In the genomic region with DNA sequence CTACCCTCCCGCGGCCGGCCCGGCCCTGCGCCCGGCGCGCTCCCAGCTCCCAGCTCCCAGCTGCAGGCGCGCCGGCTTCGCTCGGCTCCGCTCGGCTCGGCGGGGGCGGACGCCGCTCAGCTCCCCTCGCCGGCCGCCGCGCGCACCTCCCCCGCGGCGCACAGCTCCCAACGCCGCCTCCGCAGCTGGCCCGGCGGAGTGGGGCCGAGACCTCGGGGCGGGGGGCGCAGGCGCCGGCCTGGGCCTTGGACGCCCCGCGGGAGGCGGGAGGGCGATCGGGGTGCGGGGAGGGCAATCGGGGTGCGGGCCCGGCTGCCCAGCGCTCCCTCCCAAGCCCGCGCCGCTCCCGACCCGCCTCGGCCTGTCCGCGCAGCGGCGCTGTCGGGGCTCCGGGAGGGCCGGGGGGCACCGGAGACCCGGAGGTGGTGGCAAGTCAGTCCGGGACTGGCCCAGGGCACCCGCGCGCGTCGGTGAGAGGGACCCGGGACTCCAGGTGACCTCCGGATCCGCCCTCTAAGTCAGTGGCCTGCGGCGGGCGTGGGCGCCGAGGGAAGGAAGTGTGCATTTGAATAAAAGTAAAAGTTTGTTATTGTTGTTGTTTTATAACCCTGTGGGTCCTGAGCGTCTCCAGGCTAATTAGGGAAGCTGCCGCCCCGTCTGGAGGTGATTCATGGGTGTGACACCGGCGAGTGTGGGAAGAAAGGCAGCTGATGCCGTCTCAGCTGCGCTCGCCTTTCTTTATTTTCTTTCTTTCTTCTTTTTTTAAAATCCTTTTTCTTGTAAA, we compare ENCODE assay signal across 9 cellular contexts. TPM values are rescaled to one million over a fixed set of nuclear protein-coding genes. Genes with fewer than 3 reads are reported as not detected.
DNase-seq lines count a peak whose midpoint lies in the region; ATAC-seq, FAIRE-seq and TF ChIP-seq lines count a peak whose summit lies in the region.
"Had no signal": no experiment of that assay in that cellular context is flagged by ENCODE, and none has a peak within 500 bp of the region (broad histone marks: within the 10 kb centered on the region; RNA-seq: fewer than 3 reads in every experiment).

A gene with protein sequence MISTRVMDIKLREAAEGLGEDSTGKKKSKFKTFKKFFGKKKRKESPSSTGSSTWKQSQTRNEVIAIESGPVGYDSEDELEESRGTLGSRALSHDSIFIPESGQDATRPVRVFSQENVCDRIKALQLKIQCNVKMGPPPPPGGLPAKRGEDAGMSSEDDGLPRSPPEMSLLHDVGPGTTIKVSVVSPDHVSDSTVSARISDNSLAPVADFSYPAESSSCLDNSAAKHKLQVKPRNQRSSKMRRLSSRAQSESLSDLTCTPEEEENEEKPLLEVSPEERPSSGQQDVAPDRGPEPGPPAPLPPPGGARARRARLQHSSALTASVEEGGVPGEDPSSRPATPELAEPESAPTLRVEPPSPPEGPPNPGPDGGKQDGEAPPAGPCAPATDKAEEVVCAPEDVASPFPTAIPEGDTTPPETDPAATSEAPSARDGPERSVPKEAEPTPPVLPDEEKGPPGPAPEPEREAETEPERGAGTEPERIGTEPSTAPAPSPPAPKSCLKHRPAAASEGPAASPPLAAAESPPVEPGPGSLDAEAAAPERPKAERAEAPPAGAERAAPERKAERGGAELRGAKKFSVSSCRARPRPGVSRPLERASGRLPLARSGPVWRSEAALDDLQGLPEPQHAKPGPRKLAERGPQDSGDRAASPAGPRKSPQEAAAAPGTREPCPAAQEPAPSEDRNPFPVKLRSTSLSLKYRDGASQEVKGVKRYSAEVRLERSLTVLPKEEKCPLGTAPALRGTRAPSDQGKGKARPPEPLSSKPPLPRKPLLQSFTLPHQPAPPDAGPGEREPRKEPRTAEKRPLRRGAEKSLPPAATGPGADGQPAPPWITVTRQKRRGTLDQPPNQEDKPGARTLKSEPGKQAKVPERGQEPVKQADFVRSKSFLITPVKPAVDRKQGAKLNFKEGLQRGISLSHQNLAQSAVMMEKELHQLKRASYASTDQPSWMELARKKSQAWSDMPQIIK (minus strand): TSS at position 93 of the 784 bp plus-strand sequence. CDS start 89,425 bp downstream, outside the sequence.

- peaks cover 50% of the 10 kb centered on the region for H3K27me3 ChIP-seq in gastroesophageal sphincter

- H3K36me3 Mint-ChIP-seq in activated CD4-positive, alpha-beta T cell treated with anti-CD3 and anti-CD28 coated beads for 36 hours (ENCODE audit: low read depth): no peaks in the 10 kb centered on the region
- no peaks in the 10 kb centered on the region for H3K36me3 Mint-ChIP-seq in activated CD8-positive, alpha-beta T cell treated with anti-CD3 and anti-CD28 coated beads for 36 hours (ENCODE audit: low read depth)

- no peaks in the 10 kb centered on the region for H3K9me3 Mint-ChIP-seq in activated CD4-positive, alpha-beta T cell treated with anti-CD3 and anti-CD28 coated beads for 36 hours (ENCODE audit: low read depth)
- H3K9me3 Mint-ChIP-seq in activated CD8-positive, alpha-beta T cell treated with anti-CD3 and anti-CD28 coated beads for 36 hours: no peaks in the 10 kb centered on the region

- POLR2A ChIA-PET in activated CD4-positive, alpha-beta T cell treated with anti-CD3 and anti-CD28 coated beads for 36 hours (lab: Charles Lee): no interaction called here
- POLR2A ChIA-PET in activated CD8-positive, alpha-beta T cell treated with anti-CD3 and anti-CD28 coated beads for 36 hours (lab: Charles Lee): interaction anchor here (1.0 kb wide), 1 partner anchor 14 kb away, joined by 3 read pairs; no protein-coding TSS in a partner anchor

- peak; percentile 62 for ATAC-seq in activated CD4-positive, alpha-beta T cell treated with anti-CD3 and anti-CD28 coated beads for 36 hours
- ATAC-seq in activated CD8-positive, alpha-beta T cell treated with anti-CD3 and anti-CD28 coated beads for 36 hours: peak; percentile 72
- ATAC-seq in gastroesophageal sphincter (no peak), omental fat pad (ENCODE audit: low FRiP score) (peak; percentile 78), GM18867 (IDR thresholded peaks at IDR 0.05; ENCODE audit: unreplicated experiment) (no peak), HG02571 (IDR thresholded peaks at IDR 0.05; ENCODE audit: unreplicated experiment) (no peak)

- no peak within 1 kb of the TSS for H3K27ac ChIP-seq in gastroesophageal sphincter

- no peak within 1 kb of the TSS for H3K27ac Mint-ChIP-seq in activated CD4-positive, alpha-beta T cell treated with anti-CD3 and anti-CD28 coated beads for 36 hours
- no peak within 1 kb of the TSS for H3K27ac Mint-ChIP-seq in activated CD8-positive, alpha-beta T cell treated with anti-CD3 and anti-CD28 coated beads for 36 hours

- H3K9me3 ChIP-seq in gastroesophageal sphincter: no peaks in the 10 kb centered on the region

- no peak for TF ChIP-seq POLR2A in gastroesophageal sphincter (IDR thresholded peaks at IDR 0.05)

- peak; percentile 60 for DNase-seq in activated CD4-positive, alpha-beta T cell treated with anti-CD3 and anti-CD28 coated beads for 36 hours
- no peak for DNase-seq in activated CD4-positive, alpha-beta T cell treated with anti-CD3 and anti-CD28 coated beads, Interleukin-2, amount 50 U/mL, for 1 hour
- peak; percentile 62 for DNase-seq in activated CD8-positive, alpha-beta T cell treated with anti-CD3 and anti-CD28 coated beads for 36 hours
- DNase-seq in omental fat pad (ENCODE audit: low spot score) (no peak), GM19239 (ENCODE audit: insufficient read length, low spot score) (no peak)

- H3K27me3 Mint-ChIP-seq in activated CD4-positive, alpha-beta T cell treated with anti-CD3 and anti-CD28 coated beads for 36 hours: peaks cover 39% of the 10 kb centered on the region
- peaks cover 43% of the 10 kb centered on the region for H3K27me3 Mint-ChIP-seq in activated CD8-positive, alpha-beta T cell treated with anti-CD3 and anti-CD28 coated beads for 36 hours

- H3K4me3 Mint-ChIP-seq in activated CD4-positive, alpha-beta T cell treated with anti-CD3 and anti-CD28 coated beads for 36 hours: peak within 1 kb of the TSS; percentile 55
- H3K4me3 Mint-ChIP-seq in activated CD8-positive, alpha-beta T cell treated with anti-CD3 and anti-CD28 coated beads for 36 hours: peak within 1 kb of the TSS; percentile 67

- peak within 1 kb of the TSS; percentile 37 to 55 for H3K4me3 ChIP-seq in gastroesophageal sphincter

- 1 to 2% methylated on average over 8 of the region's 88 CpGs for WGBS in gastroesophageal sphincter (ENCODE audit: low coverage in 1 of 2), 2 donors

- CTCF ChIA-PET in activated CD4-positive, alpha-beta T cell treated with anti-CD3 and anti-CD28 coated beads for 36 hours (lab: Charles Lee): interaction anchor here (0.6 to 0.9 kb wide), 5 partner anchors 11 to 367 kb away, joined by 3 to 4 read pairs (median 3); no protein-coding TSS in a partner anchor
- CTCF ChIA-PET in activated CD8-positive, alpha-beta T cell treated with anti-CD3 and anti-CD28 coated beads for 36 hours (lab: Charles Lee): interaction anchor here (0.6 to 2.0 kb wide), 4 partner anchors 11 to 274 kb away, joined by 3 to 8 read pairs (median 4); no protein-coding TSS in a partner anchor

- H3K4me1 ChIP-seq in gastroesophageal sphincter: peaks cover 0 to 22% (median 4%) of the 10 kb centered on the region in 3 donors

- TF ChIP-seq EP300 in gastroesophageal sphincter (IDR thresholded peaks at IDR 0.05): no peak

- H3K4me1 Mint-ChIP-seq in activated CD4-positive, alpha-beta T cell treated with anti-CD3 and anti-CD28 coated beads for 36 hours: peaks cover 10% of the 10 kb centered on the region
- peaks cover 5% of the 10 kb centered on the region for H3K4me1 Mint-ChIP-seq in activated CD8-positive, alpha-beta T cell treated with anti-CD3 and anti-CD28 coated beads for 36 hours (ENCODE audit: low read depth)

- H3K36me3 ChIP-seq in gastroesophageal sphincter: no peaks in the 10 kb centered on the region

- TF ChIP-seq CTCF in activated CD8-positive, alpha-beta T cell treated with anti-CD3 and anti-CD28 coated beads for 36 hours (IDR thresholded peaks at IDR 0.05): peak; percentile 13
- TF ChIP-seq CTCF in gastroesophageal sphincter (IDR thresholded peaks at IDR 0.05): no peak
- no peak for TF ChIP-seq CTCF in omental fat pad (IDR thresholded peaks at IDR 0.05)

- no peak for FAIRE-seq in GM19239 (lab: Jason Lieb, UNC)
- FAIRE-seq: G401.6 had no signal

- intact Hi-C loops in activated CD4-positive, alpha-beta T cell treated with anti-CD3 and anti-CD28 coated beads for 36 hours (cut with DNase I, micrococcal nuclease): loop anchor here in 1 of 2 experiments (10.0 kb wide), 1 partner anchor 302 kb away; no protein-coding TSS in a partner anchor
- intact Hi-C loops in activated CD8-positive, alpha-beta T cell treated with anti-CD3 and anti-CD28 coated beads for 36 hours (cut with micrococcal nuclease): loop anchor here (5.0 kb wide), 1 partner anchor 131 kb away; no protein-coding TSS in a partner anchor

RNA-seq across cellular contexts. Expression of the gene that starts here (rescaled TPM):
- under 1 TPM in 1 of 2 experiments, not detected in 1; 0.59 TPM for total RNA-seq in activated CD4-positive, alpha-beta T cell treated with anti-CD3 and anti-CD28 coated beads for 36 hours
- total RNA-seq in activated CD8-positive, alpha-beta T cell treated with anti-CD3 and anti-CD28 coated beads for 36 hours: under 1 TPM; 0.09 to 0.38 TPM
- 1 to 10 TPM in 3 of 4 donors, under 1 TPM in 1; 0.94 to 5.8 (median 1.8) TPM for total RNA-seq in gastroesophageal sphincter
- total RNA-seq in omental fat pad: 10 to 100 TPM in 1 of 4 donors, 1 to 10 TPM in 3; 5.7 to 11.8 (median 9.5) TPM

Comparison
In these comparisons a context has a peak if more than half of its experiments do, and no peak if none do; other contexts are left out.
1. Peak in DNase-seq and ATAC-seq in activated CD4-positive, alpha-beta T cell treated with anti-CD3 and anti-CD28 coated beads for 36 hours; RNA of the gene not detected or under 1 TPM.
2. Peak in DNase-seq and ATAC-seq in activated CD8-positive, alpha-beta T cell treated with anti-CD3 and anti-CD28 coated beads for 36 hours; RNA of the gene not detected or under 1 TPM.